ENCODE assay signal across 2 cellular contexts in the genomic region with DNA sequence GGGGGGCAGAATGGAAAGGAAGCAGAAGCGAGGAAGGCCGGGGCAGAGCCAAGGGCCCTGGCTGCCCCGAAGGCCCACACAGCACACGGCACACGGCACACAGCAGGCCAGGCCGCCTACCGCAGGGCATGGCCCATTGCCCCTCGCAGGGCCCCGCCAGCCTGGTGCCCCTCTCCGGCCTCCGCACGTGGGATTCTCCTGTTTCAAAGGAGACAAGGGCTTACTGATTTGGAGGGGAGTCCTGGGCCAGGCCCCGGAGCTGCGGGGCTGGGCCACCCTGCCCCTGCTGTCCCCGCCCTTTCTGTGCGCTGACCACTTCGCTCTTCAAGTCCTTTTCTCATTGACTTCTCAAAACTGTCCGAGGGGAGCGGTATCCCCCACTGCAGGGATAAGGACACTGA.
TF ChIP-seq lines count a peak whose summit lies in the region.

No MANE protein-coding gene starts in this region.

TF ChIP-seq in liver, 16 proteins besides CTCF, POLR2A, EP300 and RAD21:
- TF ChIP-seq, protein P1, sequence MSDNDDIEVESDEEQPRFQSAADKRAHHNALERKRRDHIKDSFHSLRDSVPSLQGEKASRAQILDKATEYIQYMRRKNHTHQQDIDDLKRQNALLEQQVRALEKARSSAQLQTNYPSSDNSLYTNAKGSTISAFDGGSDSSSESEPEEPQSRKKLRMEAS (IDR thresholded peaks at IDR 0.05) = no peak
- TF ChIP-seq, protein P2, sequence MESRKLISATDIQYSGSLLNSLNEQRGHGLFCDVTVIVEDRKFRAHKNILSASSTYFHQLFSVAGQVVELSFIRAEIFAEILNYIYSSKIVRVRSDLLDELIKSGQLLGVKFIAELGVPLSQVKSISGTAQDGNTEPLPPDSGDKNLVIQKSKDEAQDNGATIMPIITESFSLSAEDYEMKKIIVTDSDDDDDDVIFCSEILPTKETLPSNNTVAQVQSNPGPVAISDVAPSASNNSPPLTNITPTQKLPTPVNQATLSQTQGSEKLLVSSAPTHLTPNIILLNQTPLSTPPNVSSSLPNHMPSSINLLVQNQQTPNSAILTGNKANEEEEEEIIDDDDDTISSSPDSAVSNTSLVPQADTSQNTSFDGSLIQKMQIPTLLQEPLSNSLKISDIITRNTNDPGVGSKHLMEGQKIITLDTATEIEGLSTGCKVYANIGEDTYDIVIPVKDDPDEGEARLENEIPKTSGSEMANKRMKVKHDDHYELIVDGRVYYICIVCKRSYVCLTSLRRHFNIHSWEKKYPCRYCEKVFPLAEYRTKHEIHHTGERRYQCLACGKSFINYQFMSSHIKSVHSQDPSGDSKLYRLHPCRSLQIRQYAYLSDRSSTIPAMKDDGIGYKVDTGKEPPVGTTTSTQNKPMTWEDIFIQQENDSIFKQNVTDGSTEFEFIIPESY (IDR thresholded peaks at IDR 0.05) = no peak
- no peak for TF ChIP-seq EGR1 (IDR thresholded peaks at IDR 0.05; ENCODE audit: low read depth in 2 of 2)
TF ChIP-seq in liver: peak in this region for 0.

TF ChIP-seq in HepG2, 621 proteins besides CTCF, POLR2A, EP300 and RAD21:
- no peak for TF ChIP-seq FOXO1 (CRISPR knock-in tag; IDR thresholded peaks at IDR 0.05)
- TF ChIP-seq PRPF4 (IDR thresholded peaks at IDR 0.05; ENCODE audit: low read depth, low read length, poor library complexity, severe bottlenecking) = no peak
- no peak for TF ChIP-seq MTF1 (CRISPR knock-in tag; IDR thresholded peaks at IDR 0.05)
- TF ChIP-seq, protein P3, sequence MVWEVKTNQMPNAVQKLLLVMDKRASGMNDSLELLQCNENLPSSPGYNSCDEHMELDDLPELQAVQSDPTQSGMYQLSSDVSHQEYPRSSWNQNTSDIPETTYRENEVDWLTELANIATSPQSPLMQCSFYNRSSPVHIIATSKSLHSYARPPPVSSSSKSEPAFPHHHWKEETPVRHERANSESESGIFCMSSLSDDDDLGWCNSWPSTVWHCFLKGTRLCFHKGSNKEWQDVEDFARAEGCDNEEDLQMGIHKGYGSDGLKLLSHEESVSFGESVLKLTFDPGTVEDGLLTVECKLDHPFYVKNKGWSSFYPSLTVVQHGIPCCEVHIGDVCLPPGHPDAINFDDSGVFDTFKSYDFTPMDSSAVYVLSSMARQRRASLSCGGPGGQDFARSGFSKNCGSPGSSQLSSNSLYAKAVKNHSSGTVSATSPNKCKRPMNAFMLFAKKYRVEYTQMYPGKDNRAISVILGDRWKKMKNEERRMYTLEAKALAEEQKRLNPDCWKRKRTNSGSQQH (CRISPR knock-in tag; IDR thresholded peaks at IDR 0.05; ENCODE audit: low read depth) = no peak
- TF ChIP-seq ZNF138 (CRISPR knock-in tag; IDR thresholded peaks at IDR 0.05; ENCODE audit: low read depth) = no peak
- no peak for TF ChIP-seq THAP11 (CRISPR knock-in tag; IDR thresholded peaks at IDR 0.05)
